ENCODE assay signal across 1 cellular context in the genomic region with DNA sequence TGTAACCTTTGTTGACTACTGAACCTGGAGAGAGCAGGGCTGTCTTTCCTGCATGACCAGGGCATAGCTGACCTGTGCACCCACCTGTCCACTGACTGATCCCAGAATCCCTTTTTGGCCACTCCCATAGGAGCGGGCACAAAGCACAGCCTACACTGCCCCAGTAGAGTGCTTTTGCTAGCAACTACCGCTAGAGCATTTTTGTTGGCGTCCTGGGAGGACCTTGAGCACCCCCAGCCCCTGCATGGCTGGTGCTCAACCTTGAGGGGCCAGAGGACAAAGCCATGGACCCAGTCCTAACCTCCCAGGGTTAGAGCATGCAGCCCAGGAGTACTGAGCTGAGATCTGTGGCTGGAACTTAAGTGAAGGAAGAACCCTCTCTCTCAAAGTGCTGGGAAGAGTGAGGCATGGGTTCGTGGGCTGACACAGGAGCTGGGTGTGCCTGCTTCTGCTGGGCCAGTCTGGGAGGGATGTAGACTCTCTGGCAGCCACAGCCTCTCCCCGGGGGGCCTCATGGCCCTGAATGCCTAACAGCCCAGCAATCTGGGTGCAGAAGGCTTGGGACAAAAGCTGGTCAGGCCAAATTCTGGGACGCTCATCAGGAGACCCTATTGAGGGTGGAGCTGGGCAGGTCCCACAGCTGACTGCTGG.
A peak's percentile ranks its signal among the peaks of the same experiment; 100 is the strongest.
TF ChIP-seq lines count a peak whose summit lies in the region.

No MANE protein-coding gene starts in this region.

TF ChIP-seq in HepG2, 621 proteins besides CTCF, POLR2A, EP300 and RAD21 (continued from another document and continues in another):
- TF ChIP-seq, protein P1, sequence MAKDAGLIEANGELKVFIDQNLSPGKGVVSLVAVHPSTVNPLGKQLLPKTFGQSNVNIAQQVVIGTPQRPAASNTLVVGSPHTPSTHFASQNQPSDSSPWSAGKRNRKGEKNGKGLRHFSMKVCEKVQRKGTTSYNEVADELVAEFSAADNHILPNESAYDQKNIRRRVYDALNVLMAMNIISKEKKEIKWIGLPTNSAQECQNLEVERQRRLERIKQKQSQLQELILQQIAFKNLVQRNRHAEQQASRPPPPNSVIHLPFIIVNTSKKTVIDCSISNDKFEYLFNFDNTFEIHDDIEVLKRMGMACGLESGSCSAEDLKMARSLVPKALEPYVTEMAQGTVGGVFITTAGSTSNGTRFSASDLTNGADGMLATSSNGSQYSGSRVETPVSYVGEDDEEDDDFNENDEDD (CRISPR knock-in tag; IDR thresholded peaks at IDR 0.05; ENCODE audit: borderline replicate concordance) = no peak
- TF ChIP-seq, protein P2, sequence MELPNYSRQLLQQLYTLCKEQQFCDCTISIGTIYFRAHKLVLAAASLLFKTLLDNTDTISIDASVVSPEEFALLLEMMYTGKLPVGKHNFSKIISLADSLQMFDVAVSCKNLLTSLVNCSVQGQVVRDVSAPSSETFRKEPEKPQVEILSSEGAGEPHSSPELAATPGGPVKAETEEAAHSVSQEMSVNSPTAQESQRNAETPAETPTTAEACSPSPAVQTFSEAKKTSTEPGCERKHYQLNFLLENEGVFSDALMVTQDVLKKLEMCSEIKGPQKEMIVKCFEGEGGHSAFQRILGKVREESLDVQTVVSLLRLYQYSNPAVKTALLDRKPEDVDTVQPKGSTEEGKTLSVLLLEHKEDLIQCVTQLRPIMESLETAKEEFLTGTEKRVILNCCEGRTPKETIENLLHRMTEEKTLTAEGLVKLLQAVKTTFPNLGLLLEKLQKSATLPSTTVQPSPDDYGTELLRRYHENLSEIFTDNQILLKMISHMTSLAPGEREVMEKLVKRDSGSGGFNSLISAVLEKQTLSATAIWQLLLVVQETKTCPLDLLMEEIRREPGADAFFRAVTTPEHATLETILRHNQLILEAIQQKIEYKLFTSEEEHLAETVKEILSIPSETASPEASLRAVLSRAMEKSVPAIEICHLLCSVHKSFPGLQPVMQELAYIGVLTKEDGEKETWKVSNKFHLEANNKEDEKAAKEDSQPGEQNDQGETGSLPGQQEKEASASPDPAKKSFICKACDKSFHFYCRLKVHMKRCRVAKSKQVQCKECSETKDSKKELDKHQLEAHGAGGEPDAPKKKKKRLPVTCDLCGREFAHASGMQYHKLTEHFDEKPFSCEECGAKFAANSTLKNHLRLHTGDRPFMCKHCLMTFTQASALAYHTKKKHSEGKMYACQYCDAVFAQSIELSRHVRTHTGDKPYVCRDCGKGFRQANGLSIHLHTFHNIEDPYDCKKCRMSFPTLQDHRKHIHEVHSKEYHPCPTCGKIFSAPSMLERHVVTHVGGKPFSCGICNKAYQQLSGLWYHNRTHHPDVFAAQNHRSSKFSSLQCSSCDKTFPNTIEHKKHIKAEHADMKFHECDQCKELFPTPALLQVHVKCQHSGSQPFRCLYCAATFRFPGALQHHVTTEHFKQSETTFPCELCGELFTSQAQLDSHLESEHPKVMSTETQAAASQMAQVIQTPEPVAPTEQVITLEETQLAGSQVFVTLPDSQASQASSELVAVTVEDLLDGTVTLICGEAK (IDR thresholded peaks at IDR 0.05) = no peak
- TF ChIP-seq, protein P2 (CRISPR knock-in tag; IDR thresholded peaks at IDR 0.05) = no peak
- TF ChIP-seq NCOA5 (CRISPR knock-in tag; IDR thresholded peaks at IDR 0.05) (no peak), RXRB (CRISPR knock-in tag; IDR thresholded peaks at IDR 0.05; ENCODE audit: borderline replicate concordance) (peak; percentile 23; the same call in 1 of the 2 replicates), SOX6 (IDR thresholded peaks at IDR 0.05) (no peak), SOX6 (CRISPR knock-in tag; IDR thresholded peaks at IDR 0.05) (peak; percentile 27; the same call in 1 of the 2 replicates), HOXD1 (CRISPR knock-in tag; IDR thresholded peaks at IDR 0.05) (no peak), EHMT2 (IDR thresholded peaks at IDR 0.05; ENCODE audit: borderline replicate concordance, low read depth, low read length) (peak; percentile 71; the same call in 1 of the 2 replicates), MTA1 (CRISPR knock-in tag; IDR thresholded peaks at IDR 0.05; ENCODE audit: borderline replicate concordance) (no peak), ZNF143 (CRISPR knock-in tag; IDR thresholded peaks at IDR 0.05) (peak; percentile 58), ZFP90 (CRISPR knock-in tag; IDR thresholded peaks at IDR 0.05; ENCODE audit: borderline replicate concordance) (no peak), SOX5 (CRISPR knock-in tag; IDR thresholded peaks at IDR 0.05; ENCODE audit: borderline replicate concordance) (0 out of 2 replicates have a peak, but pooled peaks have one; percentile 18), ZNF772 (CRISPR knock-in tag; IDR thresholded peaks at IDR 0.05) (0 out of 2 replicates have a peak, but pooled peaks have one; percentile 37), NFE2L1 (CRISPR knock-in tag; IDR thresholded peaks at IDR 0.05; ENCODE audit: borderline replicate concordance) (no peak), SAP130 (CRISPR knock-in tag; IDR thresholded peaks at IDR 0.05; ENCODE audit: low read depth) (0 out of 2 replicates have a peak, but pooled peaks have one; percentile 25), MIER3 (CRISPR knock-in tag; IDR thresholded peaks at IDR 0.05; ENCODE audit: borderline replicate concordance) (no peak)
- TF ChIP-seq, protein P3, sequence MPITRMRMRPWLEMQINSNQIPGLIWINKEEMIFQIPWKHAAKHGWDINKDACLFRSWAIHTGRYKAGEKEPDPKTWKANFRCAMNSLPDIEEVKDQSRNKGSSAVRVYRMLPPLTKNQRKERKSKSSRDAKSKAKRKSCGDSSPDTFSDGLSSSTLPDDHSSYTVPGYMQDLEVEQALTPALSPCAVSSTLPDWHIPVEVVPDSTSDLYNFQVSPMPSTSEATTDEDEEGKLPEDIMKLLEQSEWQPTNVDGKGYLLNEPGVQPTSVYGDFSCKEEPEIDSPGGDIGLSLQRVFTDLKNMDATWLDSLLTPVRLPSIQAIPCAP (CRISPR knock-in tag; IDR thresholded peaks at IDR 0.05; ENCODE audit: low read depth) = no peak
- TF ChIP-seq, protein P4, sequence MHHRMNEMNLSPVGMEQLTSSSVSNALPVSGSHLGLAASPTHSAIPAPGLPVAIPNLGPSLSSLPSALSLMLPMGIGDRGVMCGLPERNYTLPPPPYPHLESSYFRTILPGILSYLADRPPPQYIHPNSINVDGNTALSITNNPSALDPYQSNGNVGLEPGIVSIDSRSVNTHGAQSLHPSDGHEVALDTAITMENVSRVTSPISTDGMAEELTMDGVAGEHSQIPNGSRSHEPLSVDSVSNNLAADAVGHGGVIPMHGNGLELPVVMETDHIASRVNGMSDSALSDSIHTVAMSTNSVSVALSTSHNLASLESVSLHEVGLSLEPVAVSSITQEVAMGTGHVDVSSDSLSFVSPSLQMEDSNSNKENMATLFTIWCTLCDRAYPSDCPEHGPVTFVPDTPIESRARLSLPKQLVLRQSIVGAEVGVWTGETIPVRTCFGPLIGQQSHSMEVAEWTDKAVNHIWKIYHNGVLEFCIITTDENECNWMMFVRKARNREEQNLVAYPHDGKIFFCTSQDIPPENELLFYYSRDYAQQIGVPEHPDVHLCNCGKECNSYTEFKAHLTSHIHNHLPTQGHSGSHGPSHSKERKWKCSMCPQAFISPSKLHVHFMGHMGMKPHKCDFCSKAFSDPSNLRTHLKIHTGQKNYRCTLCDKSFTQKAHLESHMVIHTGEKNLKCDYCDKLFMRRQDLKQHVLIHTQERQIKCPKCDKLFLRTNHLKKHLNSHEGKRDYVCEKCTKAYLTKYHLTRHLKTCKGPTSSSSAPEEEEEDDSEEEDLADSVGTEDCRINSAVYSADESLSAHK (CRISPR knock-in tag; IDR thresholded peaks at IDR 0.05; ENCODE audit: borderline replicate concordance) = no peak
- TF ChIP-seq, protein P5, sequence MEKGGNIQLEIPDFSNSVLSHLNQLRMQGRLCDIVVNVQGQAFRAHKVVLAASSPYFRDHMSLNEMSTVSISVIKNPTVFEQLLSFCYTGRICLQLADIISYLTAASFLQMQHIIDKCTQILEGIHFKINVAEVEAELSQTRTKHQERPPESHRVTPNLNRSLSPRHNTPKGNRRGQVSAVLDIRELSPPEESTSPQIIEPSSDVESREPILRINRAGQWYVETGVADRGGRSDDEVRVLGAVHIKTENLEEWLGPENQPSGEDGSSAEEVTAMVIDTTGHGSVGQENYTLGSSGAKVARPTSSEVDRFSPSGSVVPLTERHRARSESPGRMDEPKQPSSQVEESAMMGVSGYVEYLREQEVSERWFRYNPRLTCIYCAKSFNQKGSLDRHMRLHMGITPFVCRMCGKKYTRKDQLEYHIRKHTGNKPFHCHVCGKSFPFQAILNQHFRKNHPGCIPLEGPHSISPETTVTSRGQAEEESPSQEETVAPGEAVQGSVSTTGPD (CRISPR knock-in tag; IDR thresholded peaks at IDR 0.05) = no peak
- TF ChIP-seq, protein P6, sequence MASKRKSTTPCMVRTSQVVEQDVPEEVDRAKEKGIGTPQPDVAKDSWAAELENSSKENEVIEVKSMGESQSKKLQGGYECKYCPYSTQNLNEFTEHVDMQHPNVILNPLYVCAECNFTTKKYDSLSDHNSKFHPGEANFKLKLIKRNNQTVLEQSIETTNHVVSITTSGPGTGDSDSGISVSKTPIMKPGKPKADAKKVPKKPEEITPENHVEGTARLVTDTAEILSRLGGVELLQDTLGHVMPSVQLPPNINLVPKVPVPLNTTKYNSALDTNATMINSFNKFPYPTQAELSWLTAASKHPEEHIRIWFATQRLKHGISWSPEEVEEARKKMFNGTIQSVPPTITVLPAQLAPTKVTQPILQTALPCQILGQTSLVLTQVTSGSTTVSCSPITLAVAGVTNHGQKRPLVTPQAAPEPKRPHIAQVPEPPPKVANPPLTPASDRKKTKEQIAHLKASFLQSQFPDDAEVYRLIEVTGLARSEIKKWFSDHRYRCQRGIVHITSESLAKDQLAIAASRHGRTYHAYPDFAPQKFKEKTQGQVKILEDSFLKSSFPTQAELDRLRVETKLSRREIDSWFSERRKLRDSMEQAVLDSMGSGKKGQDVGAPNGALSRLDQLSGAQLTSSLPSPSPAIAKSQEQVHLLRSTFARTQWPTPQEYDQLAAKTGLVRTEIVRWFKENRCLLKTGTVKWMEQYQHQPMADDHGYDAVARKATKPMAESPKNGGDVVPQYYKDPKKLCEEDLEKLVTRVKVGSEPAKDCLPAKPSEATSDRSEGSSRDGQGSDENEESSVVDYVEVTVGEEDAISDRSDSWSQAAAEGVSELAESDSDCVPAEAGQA (IDR thresholded peaks at IDR 0.05; ENCODE audit: low read depth) = no peak
- TF ChIP-seq, protein P6 (CRISPR knock-in tag; IDR thresholded peaks at IDR 0.05; ENCODE audit: borderline replicate concordance) = no peak
- TF ChIP-seq, protein P7, sequence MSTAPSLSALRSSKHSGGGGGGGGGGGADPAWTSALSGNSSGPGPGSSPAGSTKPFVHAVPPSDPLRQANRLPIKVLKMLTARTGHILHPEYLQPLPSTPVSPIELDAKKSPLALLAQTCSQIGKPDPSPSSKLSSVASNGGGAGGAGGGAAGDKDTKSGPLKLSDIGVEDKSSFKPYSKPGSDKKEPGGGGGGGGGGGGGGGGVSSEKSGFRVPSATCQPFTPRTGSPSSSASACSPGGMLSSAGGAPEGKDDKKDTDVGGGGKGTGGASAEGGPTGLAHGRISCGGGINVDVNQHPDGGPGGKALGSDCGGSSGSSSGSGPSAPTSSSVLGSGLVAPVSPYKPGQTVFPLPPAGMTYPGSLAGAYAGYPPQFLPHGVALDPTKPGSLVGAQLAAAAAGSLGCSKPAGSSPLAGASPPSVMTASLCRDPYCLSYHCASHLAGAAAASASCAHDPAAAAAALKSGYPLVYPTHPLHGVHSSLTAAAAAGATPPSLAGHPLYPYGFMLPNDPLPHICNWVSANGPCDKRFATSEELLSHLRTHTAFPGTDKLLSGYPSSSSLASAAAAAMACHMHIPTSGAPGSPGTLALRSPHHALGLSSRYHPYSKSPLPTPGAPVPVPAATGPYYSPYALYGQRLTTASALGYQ (CRISPR knock-in tag; IDR thresholded peaks at IDR 0.05) = no peak
